In the genomic region with DNA sequence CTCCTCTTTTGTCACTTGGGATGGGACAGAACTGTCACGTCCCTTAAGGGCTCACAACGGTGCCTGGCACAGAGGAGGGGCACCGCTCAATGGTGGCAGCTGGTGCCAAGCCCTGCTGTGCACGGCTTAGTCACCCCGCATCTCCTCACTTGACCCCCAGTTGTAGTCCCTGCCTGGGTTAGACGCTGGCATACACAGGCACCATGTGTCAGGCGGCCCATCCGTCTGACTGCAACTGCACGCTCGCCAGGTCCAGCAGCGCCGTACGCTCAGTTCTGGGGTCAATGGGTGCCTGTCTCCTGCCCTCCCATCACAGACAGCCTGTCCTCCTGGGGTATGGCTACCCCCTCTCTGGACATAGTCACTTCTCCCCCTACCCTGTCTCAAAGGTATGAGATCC, we compare ENCODE assay signal across 10 cellular contexts. TPM values are rescaled to one million over a fixed set of nuclear protein-coding genes. Genes with fewer than 3 reads are reported as not detected.
A peak's percentile ranks its signal among the peaks of the same experiment; 100 is the strongest.
DNase-seq lines count a peak whose midpoint lies in the region; ATAC-seq and TF ChIP-seq lines count a peak whose summit lies in the region.
"Had no signal": no experiment of that assay in that cellular context is flagged by ENCODE, and none has a peak within 500 bp of the region (broad histone marks: within the 10 kb centered on the region; RNA-seq: fewer than 3 reads in every experiment).

No MANE protein-coding gene starts in this region.

- H3K27ac ChIP-seq in CD4-positive, CD25-positive, alpha-beta regulatory T cell (ENCODE audit: insufficient read depth, low read length, poor library complexity, severe bottlenecking), result no peak overlapping the region
- peak overlapping the region in 3 of 4 donors; percentile 93 to 99 (median 97) for H3K27ac ChIP-seq in esophagus squamous epithelium
- no peak overlapping the region for H3K27ac ChIP-seq in PC-3 (ENCODE audit: low read length)

- no peaks in the 10 kb centered on the region for H3K9me3 ChIP-seq in CD4-positive, CD25-positive, alpha-beta regulatory T cell (ENCODE audit: control insufficient read depth in 2 of 2, low read length in 2 of 2)
- no peaks in the 10 kb centered on the region for H3K9me3 ChIP-seq in NT2/D1 (ENCODE audit: insufficient read depth, low read length)
- H3K9me3 ChIP-seq in esophagus squamous epithelium, result no peaks in the 10 kb centered on the region
- no peaks in the 10 kb centered on the region for H3K9me3 ChIP-seq in PC-3 (ENCODE audit: low read length)

- H3K36me3 Mint-ChIP-seq in CD4-positive, CD25-positive, alpha-beta regulatory T cell, result no peaks in the 10 kb centered on the region

- peaks cover 29% of the 10 kb centered on the region for H3K79me2 ChIP-seq in PC-3 (ENCODE audit: low read length)

- CTCF ChIA-PET in HEK293T (lab: Yijun Ruan, JAX), result interaction anchor here (0.6 to 0.9 kb wide), 2 partner anchors 21 to 32 kb away, joined by 4 read pairs; no protein-coding TSS in a partner anchor
- CTCF ChIA-PET in PC-3 (lab: Charles Lee), result no interaction called here

- no peaks in the 10 kb centered on the region for H3K27me3 ChIP-seq in CD4-positive, CD25-positive, alpha-beta regulatory T cell (ENCODE audit: control insufficient read depth, insufficient read depth, low read length)
- peaks cover 16% of the 10 kb centered on the region for H3K27me3 ChIP-seq in NT2/D1 (ENCODE audit: insufficient read depth, insufficient read length)
- H3K27me3 ChIP-seq in esophagus squamous epithelium, result no peaks in the 10 kb centered on the region
- H3K27me3 ChIP-seq in H7 (ENCODE audit: control insufficient read depth, insufficient read depth, low read length), result no peaks in the 10 kb centered on the region; the same call in 1 of the 2 replicates
- no peaks in the 10 kb centered on the region for H3K27me3 ChIP-seq in PC-3 (ENCODE audit: low read length)

- TF ChIP-seq CTCF in esophagus squamous epithelium (IDR thresholded peaks at IDR 0.05), result no peak
- no peak for TF ChIP-seq CTCF in PC-3 (conservative IDR thresholded peaks at IDR 0.05; ENCODE audit: low read depth, low read length)

- peak overlapping the region in 3 of 4 donors; percentile 86 to 91 (median 88) for H3K4me3 Mint-ChIP-seq in CD4-positive, CD25-positive, alpha-beta regulatory T cell

- H3K9me3 Mint-ChIP-seq in CD4-positive, CD25-positive, alpha-beta regulatory T cell, result no peaks in the 10 kb centered on the region

- H3K27me3 Mint-ChIP-seq in CD4-positive, CD25-positive, alpha-beta regulatory T cell, result no peaks in the 10 kb centered on the region

- H2AFZ ChIP-seq in PC-3 (ENCODE audit: low read length), result no peak overlapping the region

- WGBS in esophagus squamous epithelium, 2 donors, result 80 to 86% methylated on average over 7 to 11 of the region's 13 CpGs

- no peak for TF ChIP-seq POLR2A in esophagus squamous epithelium (IDR thresholded peaks at IDR 0.05)

- peak overlapping the region in 2 of 3 donors; percentile 83 to 87 for H3K27ac Mint-ChIP-seq in CD4-positive, CD25-positive, alpha-beta regulatory T cell

- H3F3A ChIP-seq in PC-3 (ENCODE audit: low read length, unreplicated experiment), result no peaks in the 10 kb centered on the region

- no peaks in the 10 kb centered on the region for H4K20me1 ChIP-seq in PC-3 (ENCODE audit: low read length)

- BruUV-seq in PC-3 (replicated peaks; lab: Mats Ljungman, UMichigan), result no TSS peak

- H3K4me1 ChIP-seq in CD4-positive, CD25-positive, alpha-beta regulatory T cell (ENCODE audit: control insufficient read depth, insufficient read depth, low read length, poor library complexity, severe bottlenecking), result peaks cover 23% of the 10 kb centered on the region
- H3K4me1 ChIP-seq in NT2/D1 (ENCODE audit: insufficient read depth, insufficient read length) (peaks cover 9% of the 10 kb centered on the region), esophagus squamous epithelium (peaks cover 34 to 44% (median 36%) of the 10 kb centered on the region in 3 donors), PC-3 (ENCODE audit: insufficient read depth, low read length) (peaks cover 18% of the 10 kb centered on the region; the same call in 1 of the 2 replicates)

- intact Hi-C loops in esophagus squamous epithelium (cut with DNase I), result no loop called here
- intact Hi-C loops in PC-3 (cut with micrococcal nuclease), result no loop called here

- H3K9ac ChIP-seq in NT2/D1 (ENCODE audit: insufficient read length, low read depth) (peak overlapping the region; percentile 27), PC-3 (ENCODE audit: low read length) (no peak overlapping the region)

- no peaks in the 10 kb centered on the region for H3K9me2 ChIP-seq in PC-3 (replicated peaks; ENCODE audit: low read length)

- peaks cover 0 to 26% (median 10%) of the 10 kb centered on the region in 4 donors for H3K4me1 Mint-ChIP-seq in CD4-positive, CD25-positive, alpha-beta regulatory T cell

- no peak overlapping the region for H3K4me3 ChIP-seq in CD4-positive, CD25-positive, alpha-beta regulatory T cell (ENCODE audit: low read depth, low read length)
- no peak overlapping the region for H3K4me3 ChIP-seq in NT2/D1 (ENCODE audit: insufficient read length, low read depth)
- no peak overlapping the region for H3K4me3 ChIP-seq in esophagus squamous epithelium
- no peak overlapping the region for H3K4me3 ChIP-seq in H7 (ENCODE audit: insufficient read depth, low read depth, low read length)
- H3K4me3 ChIP-seq in PC-3 (ENCODE audit: low read length), result no peak overlapping the region

- DNase-seq in CD4-positive, CD25-positive, alpha-beta regulatory T cell, result no peak
- DNase-seq in NT2/D1 (ENCODE audit: low read depth, low spot score) (no peak), esophagus squamous epithelium (lab: John Stamatoyannopoulos, UW) (no peak), pons (ENCODE audit: low spot score) (peak; percentile 94), H7 (no peak), HEK293T (ENCODE audit: extremely low spot score) (no peak), PC-3 (no peak)
- DNase-seq: activated gamma-delta T cell treated with Interleukin-2 at 50 U/mL for 16 hours, small intestine had no signal

- POLR2A ChIA-PET in HEK293T (lab: Yijun Ruan, JAX) (interaction anchor here (4.1 kb wide), 1 partner anchor 12 kb away, joined by 37 read pairs; a partner anchor contains a TSS), PC-3 (lab: Charles Lee; ENCODE audit: unreplicated experiment) (no interaction called here)

- no peaks in the 10 kb centered on the region for H3K36me3 ChIP-seq in CD4-positive, CD25-positive, alpha-beta regulatory T cell (ENCODE audit: control insufficient read depth, insufficient read depth, low read length)
- H3K36me3 ChIP-seq in NT2/D1 (ENCODE audit: insufficient read depth, insufficient read length, low read length) (no peaks in the 10 kb centered on the region), esophagus squamous epithelium (no peaks in the 10 kb centered on the region), H7 (replicated peaks; ENCODE audit: control insufficient read depth, insufficient read depth, low read length) (no peaks in the 10 kb centered on the region), PC-3 (ENCODE audit: low read depth, low read length) (no peaks in the 10 kb centered on the region)

- H3K4me2 ChIP-seq in PC-3 (ENCODE audit: low read length), result no peak overlapping the region

- no peak for ATAC-seq in CD4-positive, CD25-positive, alpha-beta regulatory T cell (ENCODE audit: low read depth in 2 of 2)
- ATAC-seq in GM21515 (IDR thresholded peaks at IDR 0.05; ENCODE audit: unreplicated experiment) (no peak), PC-3 (no peak)

TF ChIP-seq in HEK293T, 16 proteins besides CTCF, POLR2A, EP300 and RAD21:
- no peak for TF ChIP-seq L3MBTL2 (conservative IDR thresholded peaks at IDR 0.05)

RNA-seq across cellular contexts. Expression of a gene that starts 1.6 kb away (rescaled TPM):
- 64.0 TPM for total RNA-seq in CD4-positive, CD25-positive, alpha-beta regulatory T cell
- polyA plus RNA-seq in CD4-positive, CD25-positive, alpha-beta regulatory T cell, result 1 to 10 TPM in 2 of 4 donors, under 1 TPM in 2; 0.72 to 3.4 (median 1.5) TPM
- 10 to 100 TPM; 20.2 to 42.3 (median 30.9) TPM for total RNA-seq in esophagus squamous epithelium
- 79.2 and 112 TPM in 2 replicates for total RNA-seq in H7 (2014; rRNA removed; shearing (Covaris generic))
- 56.0 and 62.0 TPM in 2 replicates for total RNA-seq in PC-3 (2014; rRNA removed)

RNA-seq across cellular contexts. Expression of a gene that starts 12.2 kb away (rescaled TPM):
- 58.9 TPM for total RNA-seq in CD4-positive, CD25-positive, alpha-beta regulatory T cell
- polyA plus RNA-seq in CD4-positive, CD25-positive, alpha-beta regulatory T cell, result 1 to 10 TPM; 5.6 to 8.7 (median 7.5) TPM
- total RNA-seq in esophagus squamous epithelium (10 to 100 TPM; 22.2 to 37.9 (median 26.2) TPM), PC-3 (2014; rRNA removed) (55.8 and 86.1 TPM in 2 replicates)
- 18.5 and 24.6 TPM in 2 replicates for total RNA-seq in H7 (2014; rRNA removed; shearing (Covaris generic))

Comparison
In these comparisons a context has a peak if more than half of its experiments do, and no peak if none do; other contexts are left out.
1. H3K27ac ChIP-seq: peak in esophagus squamous epithelium (3 of 4); none in CD4-positive, CD25-positive, alpha-beta regulatory T cell (single experiment) and PC-3 (single experiment).